Comparison of ENCODE assay signal across 30 cellular contexts in the genomic region with DNA sequence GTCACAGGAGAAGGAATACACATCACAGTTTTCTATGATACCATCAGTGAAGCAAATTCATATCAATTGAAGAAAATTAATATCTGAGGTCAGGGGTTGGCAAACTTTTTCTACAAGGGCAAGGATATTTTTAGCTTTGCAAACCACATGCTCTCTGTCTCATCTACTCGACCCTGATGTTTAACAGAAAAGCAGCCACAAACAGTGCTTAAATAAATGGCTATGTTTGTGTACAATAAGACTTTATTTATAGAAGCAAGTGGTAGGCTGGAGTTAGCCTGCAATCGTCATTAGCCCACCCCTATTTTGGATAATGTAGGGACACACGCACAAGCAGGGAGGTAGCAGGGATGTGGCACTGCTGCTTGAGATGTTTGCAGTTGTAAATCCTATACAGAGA.
"Had no signal": no experiment of that assay in that cellular context is flagged by ENCODE, and none has a peak within 500 bp of the region (broad histone marks: within the 10 kb centered on the region; RNA-seq: fewer than 3 reads in every experiment).

No MANE protein-coding gene starts in this region.

- DNase-seq: activated CD4-positive, alpha-beta T cell treated with anti-CD3 and anti-CD28 coated beads for 48 hours; activated CD4-positive, alpha-beta T cell treated with anti-CD3 and anti-CD28 coated beads, Interleukin-2, amount 50 U/mL, for 4 hours; activated CD4-positive, CD25-positive, alpha-beta regulatory T cell treated with anti-CD3 and anti-CD28 coated beads, Interleukin-2, amount 50 U/mL, for 72 hours; activated CD8-positive, alpha-beta memory T cell treated with anti-CD3 and anti-CD28 coated beads, Interleukin-2, amount 10 ng/mL, durations not matched to agents 7 days and 5 days; activated effector memory CD4-positive, alpha-beta T cell treated with Interleukin-2 at 50 U/mL for 16 hours; activated naive CD4-positive, alpha-beta T cell treated with Interleukin-2 at 50 U/mL for 16 hours; activated T-cell treated with anti-CD3 and anti-CD28 coated beads, Interleukin-2, amount 50 U/mL, for 24 hours; amygdala; brain microvascular endothelial cell; cerebellar nuclear complex; KBM-7; MV-4-11; NCI-H1092 treated with DMSO at 0.1 percent for 48 hours; NCI-H1417 treated with DMSO at 0.1 percent for 48 hours; NCI-H1694; NCI-H2029; NCI-H2107; NCI-H345; NCI-H510A; NCI-H526 treated with DMSO at 0.1 percent for 48 hours; Peyer's patch; Right ventricle myocardium superior; SJCRH30; T-helper 17 cell; T-helper 9 cell had no signal

- H3K4me1 Mint-ChIP-seq: activated CD8-positive, alpha-beta memory T cell treated with anti-CD3 and anti-CD28 coated beads, Interleukin-2, amount 10 ng/mL, durations not matched to agents 7 days and 5 days; T-helper 17 cell had no signal

- H3K9me3 ChIP-seq: Peyer's patch, SJCRH30 had no signal

- H3K9me3 Mint-ChIP-seq: activated T-helper 1 cell treated with anti-CD3 and anti-CD28 coated beads, Interleukin-12 subunit alpha, Interleukin-12 subunit beta, Interleukin-2, Interleukin-4 antibody, amounts not matched to agents 30 ng/mL and 10 ng/mL and 1 ng/mL, durations not matched to agents 14 hours and 24 hours and 36 hours had no signal

- H3K27me3 ChIP-seq: brain microvascular endothelial cell, cardiac muscle cell, Peyer's patch, SJCRH30 had no signal

- H3K4me1 ChIP-seq: Peyer's patch, SJCRH30 had no signal

- H3K27ac Mint-ChIP-seq: activated CD8-positive, alpha-beta memory T cell treated with anti-CD3 and anti-CD28 coated beads, Interleukin-2, amount 10 ng/mL, durations not matched to agents 7 days and 5 days; activated naive CD8-positive, alpha-beta T cell; activated T-cell treated with anti-CD3 and anti-CD28 coated beads, Interleukin-2, amount 50 U/mL, for 24 hours; activated T-helper 1 cell treated with anti-CD3 and anti-CD28 coated beads, Interleukin-12 subunit alpha, Interleukin-12 subunit beta, Interleukin-2, Interleukin-4 antibody, amounts not matched to agents 30 ng/mL and 10 ng/mL and 1 ng/mL, durations not matched to agents 14 hours and 24 hours and 36 hours; T-helper 17 cell; WTC11 had no signal

- H3K27ac ChIP-seq: brain microvascular endothelial cell, cardiac muscle cell, Peyer's patch, RWPE1, SJCRH30 had no signal

- ATAC-seq: activated CD8-positive, alpha-beta memory T cell treated with anti-CD3 and anti-CD28 coated beads, Interleukin-2, amount 10 ng/mL, durations not matched to agents 7 days and 5 days; T-helper 17 cell; WTC11 had no signal

- H3K27me3 Mint-ChIP-seq: activated CD8-positive, alpha-beta memory T cell treated with anti-CD3 and anti-CD28 coated beads, Interleukin-2, amount 10 ng/mL, durations not matched to agents 7 days and 5 days; activated naive CD8-positive, alpha-beta T cell; activated T-cell treated with anti-CD3 and anti-CD28 coated beads, Interleukin-2, amount 50 U/mL, for 24 hours; T-helper 17 cell had no signal

- H3K4me3 Mint-ChIP-seq: activated CD8-positive, alpha-beta memory T cell treated with anti-CD3 and anti-CD28 coated beads, Interleukin-2, amount 10 ng/mL, durations not matched to agents 7 days and 5 days; activated naive CD8-positive, alpha-beta T cell; activated T-cell treated with anti-CD3 and anti-CD28 coated beads, Interleukin-2, amount 50 U/mL, for 24 hours; activated T-helper 1 cell treated with anti-CD3 and anti-CD28 coated beads, Interleukin-12 subunit alpha, Interleukin-12 subunit beta, Interleukin-2, Interleukin-4 antibody, amounts not matched to agents 30 ng/mL and 10 ng/mL and 1 ng/mL, durations not matched to agents 14 hours and 24 hours and 36 hours; T-helper 17 cell; WTC11 had no signal

- H3K36me3 ChIP-seq: brain microvascular endothelial cell, cardiac muscle cell, Peyer's patch, SJCRH30 had no signal

- H3K4me3 ChIP-seq: cardiac muscle cell, Peyer's patch, SJCRH30 had no signal
